12 cellular contexts compared by ENCODE assay signal in the genomic region with DNA sequence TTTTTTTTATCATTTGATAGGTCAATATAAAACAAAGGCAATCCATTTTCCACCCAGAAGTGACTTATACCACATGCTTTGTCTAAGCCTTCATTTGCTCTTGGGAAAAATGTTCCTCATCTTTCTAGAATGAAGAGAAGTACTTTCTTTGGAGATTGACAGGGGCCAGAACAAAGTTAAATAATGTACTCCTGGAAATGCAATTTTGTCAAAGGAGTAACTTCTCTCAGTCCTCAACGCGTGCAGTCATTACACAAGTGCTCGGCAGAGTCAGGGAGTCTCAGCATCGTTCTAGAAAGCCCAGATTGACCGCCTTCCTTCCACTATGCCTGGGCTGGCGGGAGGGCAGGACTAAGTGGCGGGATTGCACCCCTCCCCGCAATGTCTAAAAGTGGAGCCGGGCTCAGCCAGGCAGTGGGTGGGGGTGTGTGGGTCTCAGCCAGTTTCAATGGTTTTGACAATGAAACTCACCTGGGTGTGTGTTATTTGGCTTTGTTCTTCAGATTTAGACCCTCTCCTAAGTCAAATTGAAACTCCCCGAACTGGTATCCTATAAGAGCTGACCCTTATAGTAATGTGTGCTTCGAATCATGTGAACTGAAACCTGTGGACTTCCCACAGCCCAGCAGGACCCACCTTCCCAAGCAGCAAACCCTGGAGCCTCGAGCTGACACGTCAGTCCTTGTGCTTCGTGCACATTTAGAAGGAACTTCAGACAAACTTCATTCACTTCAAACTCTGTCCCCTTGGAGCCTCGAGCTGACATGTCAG.
DNase-seq lines count a peak whose midpoint lies in the region; ATAC-seq and TF ChIP-seq lines count a peak whose summit lies in the region.
"Had no signal": no experiment of that assay in that cellular context is flagged by ENCODE, and none has a peak within 500 bp of the region (broad histone marks: within the 10 kb centered on the region; RNA-seq: fewer than 3 reads in every experiment).

No MANE protein-coding gene starts in this region.

- peak overlapping the region; percentile 15; the same call in 1 of the 2 replicates for H3K4me3 ChIP-seq in MM.1S (ENCODE audit: low read length)
- no peak overlapping the region for H3K4me3 ChIP-seq in neural progenitor cell
- no peak overlapping the region for H3K4me3 ChIP-seq in ovary

- H3K4me1 ChIP-seq in MM.1S (ENCODE audit: low read length) (0 out of 2 replicates have a peak, but pooled peaks cover 9% of the 10 kb centered on the region), neural progenitor cell (no peaks in the 10 kb centered on the region), ovary (ENCODE audit: insufficient read depth) (no peaks in the 10 kb centered on the region)

- intact Hi-C loops in ovary (cut with DNase I): no loop called here

- H3K4me1 Mint-ChIP-seq in neural progenitor cell: peaks cover 2% of the 10 kb centered on the region

- H3K9me3 ChIP-seq in MM.1S (replicated peaks; ENCODE audit: insufficient read depth, low read length): no peaks in the 10 kb centered on the region
- no peaks in the 10 kb centered on the region for H3K9me3 ChIP-seq in neural progenitor cell (ENCODE audit: low read depth)
- H3K9me3 ChIP-seq in ovary: no peaks in the 10 kb centered on the region

- TF ChIP-seq CTCF in MM.1S (IDR thresholded peaks at IDR 0.05; ENCODE audit: low read length): no peak
- TF ChIP-seq CTCF in neural progenitor cell (IDR thresholded peaks at IDR 0.05): no peak
- no peak for TF ChIP-seq CTCF in ovary (IDR thresholded peaks at IDR 0.05)

- H4K20me1 ChIP-seq in MM.1S (ENCODE audit: insufficient read depth, low read length) (no peaks in the 10 kb centered on the region), neural progenitor cell (ENCODE audit: low read depth) (no peaks in the 10 kb centered on the region)

- peak overlapping the region; percentile 59 for H2AFZ ChIP-seq in MM.1S (ENCODE audit: low read length)
- H2AFZ ChIP-seq in neural progenitor cell (replicated peaks): no peak overlapping the region

- H3K27ac Mint-ChIP-seq in neural progenitor cell: no peak overlapping the region

- H3K27me3 ChIP-seq in MM.1S (replicated peaks; ENCODE audit: insufficient read depth, low read length) (no peaks in the 10 kb centered on the region), neural progenitor cell (no peaks in the 10 kb centered on the region), ovary (no peaks in the 10 kb centered on the region)

- no peaks in the 10 kb centered on the region for H3K36me3 Mint-ChIP-seq in neural progenitor cell

- H3K9me2 ChIP-seq in MM.1S (replicated peaks; ENCODE audit: insufficient read depth, low read length): no peaks in the 10 kb centered on the region

- TF ChIP-seq POLR2A in ovary (IDR thresholded peaks at IDR 0.05): no peak

- H3K36me3 ChIP-seq in MM.1S (replicated peaks; ENCODE audit: insufficient read depth, low read length) (no peaks in the 10 kb centered on the region), neural progenitor cell (no peaks in the 10 kb centered on the region), ovary (no peaks in the 10 kb centered on the region)

- H3F3A ChIP-seq in MM.1S (ENCODE audit: insufficient read depth, low read length) (peaks cover 10% of the 10 kb centered on the region), neural progenitor cell (ENCODE audit: low read depth) (no peaks in the 10 kb centered on the region)

- H3K9me3 Mint-ChIP-seq in neural progenitor cell: peaks cover 3% of the 10 kb centered on the region

- H3K27me3 Mint-ChIP-seq in neural progenitor cell (ENCODE audit: insufficient read depth, low read depth): peaks cover 9% of the 10 kb centered on the region

- peak; percentile 31 for DNase-seq in MM.1S
- DNase-seq in activated gamma-delta T cell treated with Interleukin-2 at 50 U/mL for 16 hours: no peak
- no peak for DNase-seq in HuH-7.5 (ENCODE audit: low spot score)
- no peak for DNase-seq in neural progenitor cell (ENCODE audit: low spot score)
- no peak for DNase-seq in ovary
- DNase-seq: foreskin fibroblast; NCI-H187 treated with DMSO at 0.1 percent for 48 hours; stimulated activated CD4-positive, alpha-beta T cell treated with anti-CD3 and anti-CD28 coated beads, Interleukin-4, amount 100 ng/mL, for 24 hours had no signal

- ATAC-seq in GM18498 (IDR thresholded peaks at IDR 0.05; ENCODE audit: unreplicated experiment): peak; percentile 36
- ATAC-seq in GM19395 (IDR thresholded peaks at IDR 0.05; ENCODE audit: unreplicated experiment): peak; percentile 46
- peak; percentile 33 for ATAC-seq in HG02884 (IDR thresholded peaks at IDR 0.05; ENCODE audit: unreplicated experiment)

- TF ChIP-seq EP300 in ovary (IDR thresholded peaks at IDR 0.05): no peak

- no peaks in the 10 kb centered on the region for H3K79me2 ChIP-seq in MM.1S (ENCODE audit: low read length)
- H3K79me2 ChIP-seq in neural progenitor cell (ENCODE audit: low read depth): no peaks in the 10 kb centered on the region

- no peak overlapping the region for H3K4me3 Mint-ChIP-seq in neural progenitor cell

- H3K9ac ChIP-seq in MM.1S (ENCODE audit: low read length) (no peak overlapping the region), neural progenitor cell (no peak overlapping the region)

- H3K27ac ChIP-seq in MM.1S (ENCODE audit: low read length) (peak overlapping the region; percentile 44; the same call in 1 of the 2 replicates), neural progenitor cell (no peak overlapping the region), ovary (no peak overlapping the region)
- H3K27ac ChIP-seq: C4-2B had no signal

- WGBS in ovary, 3 donors: 87% methylated on average over 15 of the region's 15 CpGs

- H3K4me2 ChIP-seq in MM.1S (ENCODE audit: low read depth, low read length): peak overlapping the region; percentile 80
- no peak overlapping the region for H3K4me2 ChIP-seq in neural progenitor cell
